ENCODE assay signal across 8 cellular contexts in the genomic region with DNA sequence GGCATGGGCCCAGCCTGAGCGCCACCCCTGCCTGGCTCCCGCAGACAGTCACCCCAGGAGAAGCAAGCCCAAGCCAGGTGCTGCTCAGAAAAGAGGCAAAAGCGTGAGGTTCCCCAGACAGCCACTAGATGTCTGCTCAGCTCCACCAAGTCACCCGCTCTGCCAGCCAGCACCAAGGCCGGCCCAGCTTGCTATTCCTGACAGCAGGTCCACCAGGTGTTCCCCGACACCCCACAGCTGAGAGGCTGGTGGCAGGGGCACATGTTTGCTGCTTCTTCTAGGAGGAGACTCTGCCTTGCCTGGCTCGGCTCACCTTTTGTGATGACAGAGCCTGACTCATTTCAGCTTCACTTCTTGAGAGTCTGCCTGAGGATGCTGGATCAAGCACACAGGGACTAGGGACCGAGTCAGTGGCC.
DNase-seq lines count a peak whose midpoint lies in the region; ATAC-seq and TF ChIP-seq lines count a peak whose summit lies in the region.

No MANE protein-coding gene starts in this region.

- H3K27ac ChIP-seq in VCaP = no peak overlapping the region

- ATAC-seq in GM18498 (IDR thresholded peaks at IDR 0.05; ENCODE audit: unreplicated experiment) (peak; percentile 76), HG02798 (IDR thresholded peaks at IDR 0.05; ENCODE audit: poor library complexity, unreplicated experiment) (peak; percentile 94), esophagus mucosa (peak; percentile 80), HG02970 (IDR thresholded peaks at IDR 0.05; ENCODE audit: low FRiP score, unreplicated experiment) (no peak)

- TF ChIP-seq CTCF in AG09319 (IDR thresholded peaks at IDR 0.05; ENCODE audit: low read depth, low read length) (peak; percentile 45), VCaP (conservative IDR thresholded peaks at IDR 0.05) (peak; percentile 89)

- no peak for DNase-seq in AG09319 (ENCODE audit: extremely low read depth, low read depth)
- DNase-seq in NCI-H1694 treated with DMSO at 0.1 percent for 48 hours (lab: John Stamatoyannopoulos, UW) = peak; percentile 86
- peak; percentile 58 for DNase-seq in middle frontal gyrus (ENCODE audit: extremely low spot score, low spot score)
